12 cellular contexts compared by ENCODE assay signal in genomic region chr6:151068761-151069312, GRCh38.
DNase-seq lines count a peak whose midpoint lies in the region; ATAC-seq and TF ChIP-seq lines count a peak whose summit lies in the region.
"Had no signal": no experiment of that assay in that cellular context is flagged by ENCODE, and none has a peak within 500 bp of the region (broad histone marks: within the 10 kb centered on the region; RNA-seq: fewer than 3 reads in every experiment).

No MANE protein-coding gene starts in this region.

- H3K27ac Mint-ChIP-seq in activated CD4-positive, alpha-beta T cell treated with anti-CD3 and anti-CD28 coated beads, Interleukin-2, amount 10 ng/mL, durations not matched to agents 24 days and 14 days = peak overlapping the region; percentile 73
- H3K27ac Mint-ChIP-seq in activated CD4-positive, alpha-beta T cell treated with anti-CD3 and anti-CD28 coated beads, Interleukin-2, amount 10 ng/mL, durations not matched to agents 7 days and 5 days = no peak overlapping the region
- no peak overlapping the region for H3K27ac Mint-ChIP-seq in activated naive CD8-positive, alpha-beta T cell treated with anti-CD3 and anti-CD28 coated beads for 36 hours

- DNase-seq in activated CD4-positive, alpha-beta T cell treated with anti-CD3 and anti-CD28 coated beads, Interleukin-2, amount 10 ng/mL, durations not matched to agents 24 days and 14 days = no peak
- no peak for DNase-seq in activated CD4-positive, alpha-beta T cell treated with anti-CD3 and anti-CD28 coated beads, Interleukin-2, amount 10 ng/mL, durations not matched to agents 7 days and 5 days
- no peak for DNase-seq in breast epithelium (ENCODE audit: low spot score in 2 of 2)
- peak; percentile 49 for DNase-seq in mesenchymal stem cell
- no peak for DNase-seq in upper lobe of left lung
- DNase-seq in left colon = no peak
- DNase-seq in activated naive CD8-positive, alpha-beta T cell treated with anti-CD3 and anti-CD28 coated beads for 36 hours = no peak
- DNase-seq in SHP77 (lab: John Stamatoyannopoulos, UW) = no peak
- DNase-seq: 8988T; effector memory CD4-positive, alpha-beta T cell; stimulated activated naive CD8-positive, alpha-beta T cell treated with anti-CD3 and anti-CD28 coated beads, Interleukin-15, amount 100 ng/mL, for 72 hours; T1000 had no signal

- CTCF ChIA-PET in activated CD4-positive, alpha-beta T cell treated with anti-CD3 and anti-CD28 coated beads, Interleukin-2, amount 10 ng/mL, durations not matched to agents 7 days and 5 days (lab: Charles Lee) = interaction anchor here (1.1 kb wide), 1 partner anchor 55 kb away, joined by 3 read pairs; no protein-coding TSS in a partner anchor

- no peak overlapping the region for H4K8ac ChIP-seq in mesenchymal stem cell (ENCODE audit: low read length)

- peak overlapping the region in 1 of 2 experiments; percentile 36 for H3K14ac ChIP-seq in mesenchymal stem cell (ENCODE audit: low read length in 2 of 2)

- H4K91ac ChIP-seq in mesenchymal stem cell (ENCODE audit: low read length) = no peak overlapping the region

- no peaks in the 10 kb centered on the region for H3K4me1 ChIP-seq in breast epithelium
- H3K4me1 ChIP-seq in mesenchymal stem cell (ENCODE audit: control insufficient read depth, insufficient read depth, low read depth, low read length) = peaks cover 20% of the 10 kb centered on the region
- H3K4me1 ChIP-seq in upper lobe of left lung = peaks cover 0 to 12% (median 8%) of the 10 kb centered on the region in 4 donors

- no peak overlapping the region for H3K4me3 Mint-ChIP-seq in activated CD4-positive, alpha-beta T cell treated with anti-CD3 and anti-CD28 coated beads, Interleukin-2, amount 10 ng/mL, durations not matched to agents 24 days and 14 days
- H3K4me3 Mint-ChIP-seq in activated CD4-positive, alpha-beta T cell treated with anti-CD3 and anti-CD28 coated beads, Interleukin-2, amount 10 ng/mL, durations not matched to agents 7 days and 5 days = no peak overlapping the region
- no peak overlapping the region for H3K4me3 Mint-ChIP-seq in activated naive CD8-positive, alpha-beta T cell treated with anti-CD3 and anti-CD28 coated beads for 36 hours
- H3K4me3 Mint-ChIP-seq: stimulated activated naive CD8-positive, alpha-beta T cell treated with anti-CD3 and anti-CD28 coated beads, Interleukin-15, amount 100 ng/mL, for 72 hours had no signal

- H3K4me3 ChIP-seq in breast epithelium (no peak overlapping the region), mesenchymal stem cell (ENCODE audit: insufficient read depth in 1 of 2, low read depth in 1 of 2, low read length in 2 of 2) (peak overlapping the region in 1 of 2 experiments; percentile 34), upper lobe of left lung (no peak overlapping the region)

- POLR2A ChIA-PET in activated CD4-positive, alpha-beta T cell treated with anti-CD3 and anti-CD28 coated beads, Interleukin-2, amount 10 ng/mL, durations not matched to agents 7 days and 5 days (lab: Charles Lee) = no interaction called here

- H2BK12ac ChIP-seq in mesenchymal stem cell (ENCODE audit: low read length in 2 of 2) = peak overlapping the region in 1 of 2 experiments; percentile 54

- no peak overlapping the region for H2BK15ac ChIP-seq in mesenchymal stem cell (ENCODE audit: low read depth, poor library complexity, severe bottlenecking)

- peak overlapping the region; percentile 71 for H2AK5ac ChIP-seq in mesenchymal stem cell (ENCODE audit: low read length, severe bottlenecking)

- H3K27me3 Mint-ChIP-seq in activated CD4-positive, alpha-beta T cell treated with anti-CD3 and anti-CD28 coated beads, Interleukin-2, amount 10 ng/mL, durations not matched to agents 24 days and 14 days = no peaks in the 10 kb centered on the region
- no peaks in the 10 kb centered on the region for H3K27me3 Mint-ChIP-seq in activated CD4-positive, alpha-beta T cell treated with anti-CD3 and anti-CD28 coated beads, Interleukin-2, amount 10 ng/mL, durations not matched to agents 7 days and 5 days
- H3K27me3 Mint-ChIP-seq in activated naive CD8-positive, alpha-beta T cell treated with anti-CD3 and anti-CD28 coated beads for 36 hours = no peaks in the 10 kb centered on the region
- H3K27me3 Mint-ChIP-seq: stimulated activated naive CD8-positive, alpha-beta T cell treated with anti-CD3 and anti-CD28 coated beads, Interleukin-15, amount 100 ng/mL, for 72 hours had no signal

- peak overlapping the region; percentile 88 for H3K9ac ChIP-seq in mesenchymal stem cell (ENCODE audit: low read length)

- H2BK5ac ChIP-seq in mesenchymal stem cell (ENCODE audit: low read depth, low read length, poor library complexity, severe bottlenecking) = no peak overlapping the region

- H3K27me3 ChIP-seq in breast epithelium (no peaks in the 10 kb centered on the region), mesenchymal stem cell (ENCODE audit: control insufficient read depth in 1 of 2, insufficient read depth in 1 of 2, low read length in 2 of 2) (no peaks in the 10 kb centered on the region), upper lobe of left lung (no peaks in the 10 kb centered on the region)

- no peak overlapping the region for H2AFZ ChIP-seq in mesenchymal stem cell (ENCODE audit: low read depth, low read length)

- no peaks in the 10 kb centered on the region for H3K9me3 Mint-ChIP-seq in activated CD4-positive, alpha-beta T cell treated with anti-CD3 and anti-CD28 coated beads, Interleukin-2, amount 10 ng/mL, durations not matched to agents 24 days and 14 days
- peaks cover 2% of the 10 kb centered on the region for H3K9me3 Mint-ChIP-seq in activated CD4-positive, alpha-beta T cell treated with anti-CD3 and anti-CD28 coated beads, Interleukin-2, amount 10 ng/mL, durations not matched to agents 7 days and 5 days
- H3K9me3 Mint-ChIP-seq in activated naive CD8-positive, alpha-beta T cell treated with anti-CD3 and anti-CD28 coated beads for 36 hours = peaks cover 6% of the 10 kb centered on the region

- peaks cover 13% of the 10 kb centered on the region for H3K79me1 ChIP-seq in mesenchymal stem cell (replicated peaks; ENCODE audit: low read length, poor library complexity, severe bottlenecking)

- no peak overlapping the region for H2BK120ac ChIP-seq in mesenchymal stem cell (ENCODE audit: low read depth, low read length)

- H3K4me1 Mint-ChIP-seq in activated CD4-positive, alpha-beta T cell treated with anti-CD3 and anti-CD28 coated beads, Interleukin-2, amount 10 ng/mL, durations not matched to agents 24 days and 14 days = no peaks in the 10 kb centered on the region
- no peaks in the 10 kb centered on the region for H3K4me1 Mint-ChIP-seq in activated CD4-positive, alpha-beta T cell treated with anti-CD3 and anti-CD28 coated beads, Interleukin-2, amount 10 ng/mL, durations not matched to agents 7 days and 5 days
- no peaks in the 10 kb centered on the region for H3K4me1 Mint-ChIP-seq in activated naive CD8-positive, alpha-beta T cell treated with anti-CD3 and anti-CD28 coated beads for 36 hours
- H3K4me1 Mint-ChIP-seq: stimulated activated naive CD8-positive, alpha-beta T cell treated with anti-CD3 and anti-CD28 coated beads, Interleukin-15, amount 100 ng/mL, for 72 hours had no signal

- no peak overlapping the region for H3K4me2 ChIP-seq in mesenchymal stem cell (ENCODE audit: low read length, poor library complexity, severe bottlenecking)

- no peaks in the 10 kb centered on the region for H3K9me3 ChIP-seq in breast epithelium
- H3K9me3 ChIP-seq in mesenchymal stem cell (ENCODE audit: control insufficient read depth, low read length) = no peaks in the 10 kb centered on the region
- H3K9me3 ChIP-seq in upper lobe of left lung = no peaks in the 10 kb centered on the region

- H3K36me3 ChIP-seq in breast epithelium (no peaks in the 10 kb centered on the region), mesenchymal stem cell (ENCODE audit: control insufficient read depth in 1 of 2, insufficient read depth in 2 of 2, low read depth in 1 of 2, low read length in 2 of 2) (peaks cover 0 to 11% of the 10 kb centered on the region in 2 experiments), upper lobe of left lung (no peaks in the 10 kb centered on the region)

- H3K4ac ChIP-seq in mesenchymal stem cell (ENCODE audit: low read depth in 1 of 2, low read length in 2 of 2) = peak overlapping the region in 1 of 2 experiments; percentile 58

- intact Hi-C loops in activated CD4-positive, alpha-beta T cell treated with anti-CD3 and anti-CD28 coated beads, Interleukin-2, amount 10 ng/mL, durations not matched to agents 24 days and 14 days (cut with micrococcal nuclease) = no loop called here
- intact Hi-C loops in breast epithelium (cut with DNase I; ENCODE audit: low total_unique reads) (no loop called here), left colon (cut with DNase I, micrococcal nuclease) (no loop called here)

- no peak for TF ChIP-seq CTCF in breast epithelium (IDR thresholded peaks at IDR 0.05)
- TF ChIP-seq CTCF in upper lobe of left lung (IDR thresholded peaks at IDR 0.05) = no peak

- peak overlapping the region in 1 of 2 experiments; percentile 48 for H3K18ac ChIP-seq in mesenchymal stem cell (ENCODE audit: low read depth in 1 of 2, low read length in 2 of 2)

- TF ChIP-seq POLR2A in breast epithelium (IDR thresholded peaks at IDR 0.05) (no peak), upper lobe of left lung (IDR thresholded peaks at IDR 0.05) (no peak)

- H3K27ac ChIP-seq in breast epithelium (peak overlapping the region; percentile 59 to 76), mesenchymal stem cell (ENCODE audit: low read length, poor library complexity, severe bottlenecking) (peak overlapping the region; percentile 79), upper lobe of left lung (peak overlapping the region; percentile 59 to 83 (median 68))

- H3K36me3 Mint-ChIP-seq in activated CD4-positive, alpha-beta T cell treated with anti-CD3 and anti-CD28 coated beads, Interleukin-2, amount 10 ng/mL, durations not matched to agents 24 days and 14 days (ENCODE audit: low read depth) = peaks cover 26% of the 10 kb centered on the region
- H3K36me3 Mint-ChIP-seq in activated CD4-positive, alpha-beta T cell treated with anti-CD3 and anti-CD28 coated beads, Interleukin-2, amount 10 ng/mL, durations not matched to agents 7 days and 5 days (ENCODE audit: low read depth) = peaks cover 24% of the 10 kb centered on the region
- peaks cover 75% of the 10 kb centered on the region for H3K36me3 Mint-ChIP-seq in activated naive CD8-positive, alpha-beta T cell treated with anti-CD3 and anti-CD28 coated beads for 36 hours

- H3K23ac ChIP-seq in mesenchymal stem cell (ENCODE audit: low read length in 2 of 2) = no peak overlapping the region

- WGBS in mesenchymal stem cell = 62% methylated on average over 6 of the region's 6 CpGs
- 64 to 71% methylated on average over 6 of the region's 6 CpGs for WGBS in upper lobe of left lung, 2 donors

- no peak for TF ChIP-seq EP300 in upper lobe of left lung (IDR thresholded peaks at IDR 0.05)

- no peak for ATAC-seq in upper lobe of left lung (ENCODE audit: low FRiP score in 2 of 2)
- no peak for ATAC-seq in left colon
- ATAC-seq: stimulated activated naive CD8-positive, alpha-beta T cell treated with anti-CD3 and anti-CD28 coated beads, Interleukin-15, amount 100 ng/mL, for 72 hours had no signal
